ENCODE assay signal across 23 cellular contexts in the genomic region with DNA sequence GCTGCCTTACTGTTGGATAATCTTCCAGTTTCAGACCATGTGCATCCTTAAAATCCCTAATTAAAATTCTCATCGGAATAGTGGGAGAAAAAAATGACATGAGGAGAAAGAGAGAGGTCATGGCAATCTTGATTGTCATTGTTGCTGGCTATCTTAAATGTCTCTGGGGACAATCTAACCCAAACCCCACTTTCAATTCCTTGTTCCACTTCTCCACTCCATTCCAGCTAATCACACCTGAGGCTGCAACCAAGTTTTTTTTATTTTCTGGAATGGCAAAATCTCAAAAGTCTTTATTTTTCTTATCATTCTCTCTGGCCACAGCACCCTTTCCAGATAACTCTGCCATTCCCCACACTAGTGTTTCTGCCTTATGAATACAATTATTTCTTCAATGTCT.
DNase-seq lines count a peak whose midpoint lies in the region; ATAC-seq, FAIRE-seq and TF ChIP-seq lines count a peak whose summit lies in the region.
"Had no signal": no experiment of that assay in that cellular context is flagged by ENCODE, and none has a peak within 500 bp of the region (broad histone marks: within the 10 kb centered on the region; RNA-seq: fewer than 3 reads in every experiment).

No MANE protein-coding gene starts in this region.

- peaks cover 0 to 3% of the 10 kb centered on the region in 2 donors for H3K36me3 Mint-ChIP-seq in stimulated activated naive B cell treated with anti-CD40 and anti-IgM and Interleukin-4, amounts not matched to agents 10 μg/mL and 1 μg/mL and 100 μg/mL, for 72 hours
- H3K36me3 Mint-ChIP-seq: CD14-positive monocyte; CD8-positive, alpha-beta memory T cell had no signal

- no peak overlapping the region for H3K4me3 ChIP-seq in GM12878
- H3K4me3 ChIP-seq: A549; BLaER1 treated with 17β-estradiol and CSF1 and Interleukin-3, amounts not matched to agents 10 nM and 100 nM; GM23248 had no signal

- no peaks in the 10 kb centered on the region for H3K27me3 Mint-ChIP-seq in stimulated activated naive B cell treated with anti-CD40 and anti-IgM and Interleukin-4, amounts not matched to agents 10 μg/mL and 1 μg/mL and 100 μg/mL, for 72 hours
- H3K27me3 Mint-ChIP-seq: CD4-positive, alpha-beta T cell; CD8-positive, alpha-beta memory T cell had no signal

- TF ChIP-seq POLR2A in GM12878 (IDR thresholded peaks at IDR 0.05; ENCODE audit: low read depth, low read length): no peak

- no peak for TF ChIP-seq RAD21 in GM12878 (IDR thresholded peaks at IDR 0.05; ENCODE audit: insufficient read depth, low read depth, low read length)

- H4K20me1 ChIP-seq in GM12878 (ENCODE audit: control insufficient read depth, insufficient read depth): no peaks in the 10 kb centered on the region
- H4K20me1 ChIP-seq: BLaER1 treated with 17β-estradiol and CSF1 and Interleukin-3, amounts not matched to agents 10 nM and 100 nM had no signal

- intact Hi-C loops in GM12878 (cut with micrococcal nuclease; ENCODE audit: unreplicated experiment): no loop called here
- intact Hi-C loops in left colon (cut with DNase I, micrococcal nuclease): no loop called here

- WGBS in GM12878 (ENCODE audit: insufficient coverage, insufficient replicate concordance, low lambda C conversion rate, missing lambda C conversion rate): 91% methylated on average over 1 of the region's 1 CpG

- RAD21 ChIA-PET in GM12878 (lab: Charles Lee; ENCODE audit: unreplicated experiment): interaction anchor here (0.6 to 1.7 kb wide), 5 partner anchors 10 to 132 kb away, joined by 3 to 4 read pairs (median 3); no protein-coding TSS in a partner anchor

- no peak overlapping the region for H3K9ac ChIP-seq in GM12878 (ENCODE audit: control insufficient read depth, insufficient read depth, low read length)
- H3K9ac ChIP-seq: BLaER1 treated with 17β-estradiol and CSF1 and Interleukin-3, amounts not matched to agents 10 nM and 100 nM; GM23248 had no signal

- peaks cover 0 to 2% of the 10 kb centered on the region in 2 donors for H3K9me3 Mint-ChIP-seq in stimulated activated naive B cell treated with anti-CD40 and anti-IgM and Interleukin-4, amounts not matched to agents 10 μg/mL and 1 μg/mL and 100 μg/mL, for 72 hours
- H3K9me3 Mint-ChIP-seq: CD4-positive, alpha-beta T cell; CD8-positive, alpha-beta memory T cell had no signal

- H3K79me2 ChIP-seq in GM12878 (ENCODE audit: control insufficient read depth, insufficient read depth, low read length): no peaks in the 10 kb centered on the region

- H3K4me2 ChIP-seq in GM12878 (ENCODE audit: control insufficient read depth, insufficient read depth): no peak overlapping the region
- H3K4me2 ChIP-seq: A549; BLaER1 treated with 17β-estradiol and CSF1 and Interleukin-3, amounts not matched to agents 10 nM and 100 nM had no signal

- CTCF ChIA-PET in GM12878 (lab: Yijun Ruan, JAX): interaction anchor here (1.0 to 1.9 kb wide), 5 partner anchors 9 to 303 kb away, joined by 3 to 8 read pairs (median 4); no protein-coding TSS in a partner anchor

- SMC1A ChIA-PET in GM12878 (lab: Charles Lee; ENCODE audit: uncharacterized antibody, unreplicated experiment): interaction anchor here (0.6 to 2.3 kb wide), 12 partner anchors 12 to 172 kb away, joined by 3 to 16 read pairs (median 4); a partner anchor contains a TSS

- no peaks in the 10 kb centered on the region for H3K4me1 ChIP-seq in GM12878 (ENCODE audit: control insufficient read depth, insufficient read depth, low read length)
- H3K4me1 ChIP-seq: BE2C had no signal

- H3K27ac ChIP-seq in GM12878 (ENCODE audit: control insufficient read depth, insufficient read depth): no peak overlapping the region
- H3K27ac ChIP-seq: A549; BLaER1 treated with 17β-estradiol and CSF1 and Interleukin-3, amounts not matched to agents 10 nM and 100 nM; GM23248 had no signal

- no peaks in the 10 kb centered on the region for H3K36me3 ChIP-seq in GM12878 (ENCODE audit: control insufficient read depth in 2 of 2, insufficient read depth in 2 of 2, low read length in 1 of 2)
- H3K36me3 ChIP-seq: BE2C; BLaER1 treated with 17β-estradiol and CSF1 and Interleukin-3, amounts not matched to agents 10 nM and 100 nM had no signal

- no TSS peak for BruUV-seq in GM12878 (replicated peaks; lab: Mats Ljungman, UMichigan)

- no peak for TF ChIP-seq EP300 in GM12878 (IDR thresholded peaks at IDR 0.05; ENCODE audit: borderline replicate concordance in 1 of 2, control insufficient read depth in 1 of 2, low read depth in 2 of 2, low read length in 2 of 2)

- ATAC-seq in GM12878 (no peak), left colon (no peak)
- ATAC-seq in stimulated activated naive B cell treated with anti-CD40 and anti-IgM and Interleukin-4, amounts not matched to agents 10 μg/mL and 1 μg/mL and 100 μg/mL, for 72 hours (replicated peaks): peak; percentile 64 to 71
- ATAC-seq: A549 had no signal

- peaks cover 32 to 61% of the 10 kb centered on the region in 2 donors for H3K4me1 Mint-ChIP-seq in stimulated activated naive B cell treated with anti-CD40 and anti-IgM and Interleukin-4, amounts not matched to agents 10 μg/mL and 1 μg/mL and 100 μg/mL, for 72 hours
- H3K4me1 Mint-ChIP-seq: CD14-positive monocyte had no signal

- POLR2A ChIA-PET in GM12878 (lab: Charles Lee): no interaction called here

- DNase-seq in D721Med (ENCODE audit: insufficient read length, low spot score): no peak
- no peak for DNase-seq in GM19239 (ENCODE audit: insufficient read length, low spot score)
- no peak for DNase-seq in GM12878 (ENCODE audit: low read depth, low spot score)
- no peak for DNase-seq in stimulated activated naive B cell treated with anti-CD40 and anti-IgM and Interleukin-4, amounts not matched to agents 10 μg/mL and 1 μg/mL and 100 μg/mL, for 72 hours
- no peak for DNase-seq in left colon
- DNase-seq in NCI-H510A (lab: John Stamatoyannopoulos, UW): no peak
- no peak for DNase-seq in activated CD8-positive, alpha-beta memory T cell treated with anti-CD3 and anti-CD28 coated beads for 24 hours
- DNase-seq: 8988T; ACHN; AML-193; BE2C; CD4-positive, alpha-beta T cell; CD8-positive, alpha-beta memory T cell; DMS53; DMS79 treated with DMSO at 0.1 percent for 48 hours; GF-D8; GM23248; H7; HCEC 1CT had no signal

- TF ChIP-seq CTCF in D721Med (IDR thresholded peaks at IDR 0.05; ENCODE audit: insufficient read depth, missing control alignments): no peak
- no peak for TF ChIP-seq CTCF in GM12878 (IDR thresholded peaks at IDR 0.05 in 2 of 3, conservative IDR thresholded peaks at IDR 0.05 in 1 of 3; ENCODE audit: control insufficient read depth in 2 of 3, extremely low read depth in 1 of 3, insufficient read depth in 1 of 3, low read depth in 3 of 3, low read length in 3 of 3)

- no peaks in the 10 kb centered on the region for H3K27me3 ChIP-seq in GM12878 (replicated peaks in 1 of 2; ENCODE audit: control insufficient read depth in 2 of 2, insufficient read depth in 2 of 2, low read length in 1 of 2)
- H3K27me3 ChIP-seq: BLaER1 treated with 17β-estradiol and CSF1 and Interleukin-3, amounts not matched to agents 10 nM and 100 nM had no signal

- H2AFZ ChIP-seq in GM12878 (ENCODE audit: control insufficient read depth, low read depth, low read length): no peak overlapping the region
- H2AFZ ChIP-seq: GM23248 had no signal

- FAIRE-seq in D721Med (lab: Jason Lieb, UNC) (peak; percentile 99), GM19239 (lab: Jason Lieb, UNC) (peak; percentile 54), GM12878 (lab: Jason Lieb, UNC) (no peak)
- FAIRE-seq: A549, H1 had no signal

- in situ Hi-C loops in GM12878 (cut with MboI): no loop called here

- H3K27ac Mint-ChIP-seq in stimulated activated naive B cell treated with anti-CD40 and anti-IgM and Interleukin-4, amounts not matched to agents 10 μg/mL and 1 μg/mL and 100 μg/mL, for 72 hours: peak overlapping the region; percentile 80
- H3K27ac Mint-ChIP-seq: CD14-positive monocyte; CD4-positive, alpha-beta T cell; CD8-positive, alpha-beta memory T cell had no signal

- no peaks in the 10 kb centered on the region for H3K9me3 ChIP-seq in GM12878 (replicated peaks; ENCODE audit: control insufficient read depth, insufficient read depth, low read length)
- H3K9me3 ChIP-seq: A549, BE2C had no signal

- peak overlapping the region; percentile 9 to 18 for H3K4me3 Mint-ChIP-seq in stimulated activated naive B cell treated with anti-CD40 and anti-IgM and Interleukin-4, amounts not matched to agents 10 μg/mL and 1 μg/mL and 100 μg/mL, for 72 hours
- H3K4me3 Mint-ChIP-seq: CD14-positive monocyte; CD4-positive, alpha-beta T cell had no signal

TF ChIP-seq in GM12878, 131 proteins besides CTCF, POLR2A, EP300 and RAD21:
- peak; percentile 53; the same call in 1 of the 2 replicates for TF ChIP-seq SPI1 (IDR thresholded peaks at IDR 0.05; ENCODE audit: borderline replicate concordance, insufficient read depth, low read depth, low read length)
- TF ChIP-seq CREB1 (IDR thresholded peaks at IDR 0.05; ENCODE audit: low read depth): no peak

Comparison
In these comparisons a context has a peak if more than half of its experiments do, and no peak if none do; other contexts are left out.
1. ATAC-seq: peak in stimulated activated naive B cell treated with anti-CD40 and anti-IgM and Interleukin-4, amounts not matched to agents 10 μg/mL and 1 μg/mL and 100 μg/mL, for 72 hours (2 of 2); none in GM12878 (single experiment) and left colon (single experiment).